Comparison of ENCODE assay signal across 8 cellular contexts in genomic region chr4:151014521-151015457, GRCh38. TPM values are rescaled to one million over a fixed set of nuclear protein-coding genes. Genes with fewer than 3 reads are reported as not detected.
DNase-seq lines count a peak whose midpoint lies in the region; ATAC-seq, FAIRE-seq and TF ChIP-seq lines count a peak whose summit lies in the region.

LRBA (minus strand) TSS chr4:151015284; CDS start chr4:151014642, 642 bp downstream.

- TF ChIP-seq CTCF in AG04450 (IDR thresholded peaks at IDR 0.05; ENCODE audit: low read depth, low read length) (no peak), kidney (IDR thresholded peaks at IDR 0.05; ENCODE audit: borderline replicate concordance, extremely low read depth, insufficient read depth) (no peak)

- intact Hi-C loops in kidney (cut with DNase I): no loop called here

- FAIRE-seq in kidney (lab: Jason Lieb, UNC): no peak

- H3K36me3 ChIP-seq in kidney (ENCODE audit: control insufficient read depth in 1 of 2, insufficient read depth in 2 of 2, low read length in 2 of 2): no peaks in the 10 kb centered on the region

- H3K27me3 ChIP-seq in AG04450 (ENCODE audit: control insufficient read depth, insufficient read depth, low read length): no peaks in the 10 kb centered on the region

- peaks cover 3% of the 10 kb centered on the region in 2 donors for H3K4me1 ChIP-seq in kidney (ENCODE audit: control insufficient read depth in 1 of 2, insufficient read depth in 1 of 2, low read depth in 1 of 2, low read length in 2 of 2)

- peak within 1 kb of the TSS; percentile 96 for H3K4me3 ChIP-seq in AG04450 (ENCODE audit: low read depth, low read length)
- peak within 1 kb of the TSS; percentile 80 for H3K4me3 ChIP-seq in kidney (ENCODE audit: low read length in 2 of 2)

- H3K9ac ChIP-seq in kidney (ENCODE audit: low read length in 2 of 2): peak within 1 kb of the TSS; percentile 93 to 99

- H3K27ac ChIP-seq in AG04450 (ENCODE audit: low read depth, low read length): peak within 1 kb of the TSS; percentile 61
- peak within 1 kb of the TSS; percentile 98 for H3K27ac ChIP-seq in kidney (ENCODE audit: low read depth in 2 of 2, low read length in 2 of 2)

- no peak for DNase-seq in AG04450 (ENCODE audit: low read depth, low spot score)
- peak; percentile 42 to 58 for DNase-seq in NCI-H446 (lab: John Stamatoyannopoulos, UW)
- DNase-seq in activated CD4-positive, CD25-positive, alpha-beta regulatory T cell treated with anti-CD3 and anti-CD28 coated beads, Interleukin-2, amount 50 U/mL, for 72 hours: peak; percentile 76
- peak; percentile 88 for DNase-seq in cerebellar cortex (ENCODE audit: low spot score)
- DNase-seq in kidney: peak; percentile 91
- peak; percentile 91 for DNase-seq in stimulated activated CD4-positive, alpha-beta T cell treated with anti-CD3 and anti-CD28 coated beads, Interleukin-15, amount 100 ng/mL, for 24 hours

- POLR2A ChIA-PET in AG04450 (lab: Yijun Ruan, JAX): no interaction called here

- CTCF ChIA-PET in AG04450 (lab: Charles Lee): no interaction called here

- no peaks in the 10 kb centered on the region; the same call in 1 of the 2 replicates for H3K9me3 ChIP-seq in AG04450 (ENCODE audit: control insufficient read depth, insufficient read depth, low read length)
- H3K9me3 ChIP-seq in kidney (ENCODE audit: control insufficient read depth in 1 of 2, low read length in 2 of 2): no peaks in the 10 kb centered on the region

- ATAC-seq in GM19023 (IDR thresholded peaks at IDR 0.05; ENCODE audit: unreplicated experiment) (peak; percentile 73), HG03280 (IDR thresholded peaks at IDR 0.05; ENCODE audit: unreplicated experiment) (peak; percentile 64)

RNA-seq across cellular contexts. Expression of gene LRBA, which starts in this region (rescaled TPM):
- 19.9 and 23.4 TPM in 2 replicates for polyA plus RNA-seq in AG04450 (2011; rRNA removed)
- 64.6 and 83.2 TPM in 2 replicates for polyA minus RNA-seq in AG04450 (2011; rRNA and poly(A)+ RNA removed)
- total RNA-seq in kidney: 76.7 TPM
- 20.3 TPM for polyA plus RNA-seq in kidney (ENCODE audit: insufficient read depth, low read depth, low replicate concordance)
